ENCODE assay signal across 19 cellular contexts in genomic region chr4:168885416-168885815, GRCh38.
DNase-seq lines count a peak whose midpoint lies in the region; ATAC-seq and TF ChIP-seq lines count a peak whose summit lies in the region.
"Had no signal": no experiment of that assay in that cellular context is flagged by ENCODE, and none has a peak within 500 bp of the region (broad histone marks: within the 10 kb centered on the region; RNA-seq: fewer than 3 reads in every experiment).

No MANE protein-coding gene starts in this region.

- dilution Hi-C loops in IMR-90 (cut with HindIII; ENCODE audit: low sequenced_read_pairs, unreplicated experiment): no loop called here

- peak overlapping the region; percentile 80; the same call in 1 of the 2 replicates for H2BK20ac ChIP-seq in IMR-90 (ENCODE audit: low read depth, low read length)

- peaks cover 19% of the 10 kb centered on the region for H3K4me1 ChIP-seq in IMR-90 (ENCODE audit: control insufficient read depth, insufficient read depth, low read length)
- H3K4me1 ChIP-seq in smooth muscle cell (ENCODE audit: low read depth): peaks cover 8% of the 10 kb centered on the region
- H3K4me1 ChIP-seq in PC-3 (ENCODE audit: insufficient read depth, low read length): peaks cover 4% of the 10 kb centered on the region; the same call in 1 of the 2 replicates

- peaks cover 53% of the 10 kb centered on the region for H3K36me3 Mint-ChIP-seq in mesothelial cell of epicardium

- H3K36me3 ChIP-seq in IMR-90 (ENCODE audit: control insufficient read depth, insufficient read depth, low read length): peaks cover 34% of the 10 kb centered on the region
- peaks cover 8% of the 10 kb centered on the region for H3K36me3 ChIP-seq in smooth muscle cell (ENCODE audit: low read depth)
- H3K36me3 ChIP-seq in PC-3 (ENCODE audit: low read depth, low read length): peaks cover 13% of the 10 kb centered on the region

- peak overlapping the region; percentile 94; the same call in 1 of the 2 replicates for H3K4ac ChIP-seq in IMR-90 (ENCODE audit: low read depth, low read length)

- H3K9me3 ChIP-seq in IMR-90 (ENCODE audit: control insufficient read depth, insufficient read depth, low read length) (peaks cover 4% of the 10 kb centered on the region), smooth muscle cell (replicated peaks; ENCODE audit: low read depth) (no peaks in the 10 kb centered on the region), PC-3 (ENCODE audit: low read length) (no peaks in the 10 kb centered on the region)
- H3K9me3 ChIP-seq: BLaER1 treated with 17β-estradiol and CSF1 and Interleukin-3, amounts not matched to agents 10 nM and 100 nM; SJCRH30 had no signal

- BruUV-seq in IMR-90 (replicated peaks; lab: Mats Ljungman, UMichigan) (no TSS peak), PC-3 (replicated peaks; lab: Mats Ljungman, UMichigan) (no TSS peak)

- H3K79me2 ChIP-seq in smooth muscle cell (ENCODE audit: low read depth): peaks cover 95% of the 10 kb centered on the region
- H3K79me2 ChIP-seq in PC-3 (ENCODE audit: low read length): peaks cover 7% of the 10 kb centered on the region; the same call in 1 of the 2 replicates

- in situ Hi-C loops in IMR-90 (cut with MboI; ENCODE audit: low sequenced_read_pairs): no loop called here

- intact Hi-C loops in IMR-90 (cut with micrococcal nuclease): no loop called here
- intact Hi-C loops in PC-3 (cut with micrococcal nuclease): no loop called here

- H3K56ac ChIP-seq in IMR-90 (ENCODE audit: extremely low read depth, insufficient read depth, low read length): no peak overlapping the region

- peak overlapping the region; percentile 73 for H2BK5ac ChIP-seq in IMR-90 (ENCODE audit: low read depth, low read length, poor library complexity, severe bottlenecking)

- H3K4me3 ChIP-seq in IMR-90 (ENCODE audit: insufficient read depth, low read depth, low read length) (no peak overlapping the region), smooth muscle cell (no peak overlapping the region), PC-3 (ENCODE audit: low read length) (no peak overlapping the region)
- H3K4me3 ChIP-seq: BLaER1 treated with 17β-estradiol and CSF1 and Interleukin-3, amounts not matched to agents 10 nM and 100 nM; GM12878; K562; PC-9; SJCRH30 had no signal

- H4K20me1 ChIP-seq in IMR-90 (ENCODE audit: insufficient read depth, low read length): peaks cover 4% of the 10 kb centered on the region
- peaks cover 97% of the 10 kb centered on the region for H4K20me1 ChIP-seq in smooth muscle cell (ENCODE audit: low read depth)
- H4K20me1 ChIP-seq in PC-3 (ENCODE audit: low read length): no peaks in the 10 kb centered on the region

- H3K9me3 Mint-ChIP-seq in mesothelial cell of epicardium: no peaks in the 10 kb centered on the region
- H3K9me3 Mint-ChIP-seq: CD8-positive, alpha-beta T cell had no signal

- H3K9me1 ChIP-seq in IMR-90 (ENCODE audit: insufficient read depth, low read length): peaks cover 22% of the 10 kb centered on the region

- no peak overlapping the region; the same call in 1 of the 2 replicates for H4K5ac ChIP-seq in IMR-90 (ENCODE audit: low read depth, low read length)

- peak overlapping the region; percentile 49; the same call in 1 of the 2 replicates for H2AK5ac ChIP-seq in IMR-90 (ENCODE audit: low read depth, low read length)

- H3K9me2 ChIP-seq in PC-3 (replicated peaks; ENCODE audit: low read length): no peaks in the 10 kb centered on the region

- H3K23ac ChIP-seq in IMR-90 (ENCODE audit: low read depth, low read length): peak overlapping the region; percentile 29

- H3K27me3 ChIP-seq in IMR-90 (ENCODE audit: control insufficient read depth, insufficient read depth, low read length) (no peaks in the 10 kb centered on the region), smooth muscle cell (ENCODE audit: low read depth) (no peaks in the 10 kb centered on the region), PC-3 (ENCODE audit: low read length) (no peaks in the 10 kb centered on the region)
- H3K27me3 ChIP-seq: SJCRH30 had no signal

- peaks cover 49 to 72% of the 10 kb centered on the region in 2 experiments for H3K79me1 ChIP-seq in IMR-90 (ENCODE audit: low read depth in 1 of 2, low read length in 2 of 2)

- CTCF ChIA-PET in IMR-90 (lab: Yijun Ruan, JAX): no interaction called here
- CTCF ChIA-PET in PC-3 (lab: Charles Lee): no interaction called here

- H3K4me2 ChIP-seq in IMR-90 (ENCODE audit: low read depth, low read length) (no peak overlapping the region), smooth muscle cell (no peak overlapping the region), PC-3 (ENCODE audit: low read length) (no peak overlapping the region)
- H3K4me2 ChIP-seq: BLaER1 treated with 17β-estradiol and CSF1 and Interleukin-3, amounts not matched to agents 10 nM and 100 nM; PC-9 had no signal

- no peak overlapping the region for H2AK9ac ChIP-seq in IMR-90 (replicated peaks; ENCODE audit: low read depth, low read length, poor library complexity)

- no peak for TF ChIP-seq RAD21 in IMR-90 (IDR thresholded peaks at IDR 0.05; ENCODE audit: low read length)

- DNase-seq in IMR-90 (no peak), epithelial cell of prostate (ENCODE audit: low read depth, low spot score) (no peak), mesothelial cell of epicardium (ENCODE audit: low spot score in 2 of 2, unreplicated experiment in 2 of 2) (no peak), smooth muscle cell (lab: John Stamatoyannopoulos, UW; ENCODE audit: unreplicated experiment) (no peak), NCI-H2227 (lab: John Stamatoyannopoulos, UW; ENCODE audit: unreplicated experiment) (no peak), NCI-H2171 (lab: John Stamatoyannopoulos, UW) (no peak), PC-3 (no peak)
- DNase-seq: Calu3; CD8-positive, alpha-beta T cell; NCI-H1105 treated with DMSO at 0.1 percent for 48 hours; NCI-H1694; NCI-H345; NCI-H524 treated with DMSO at 0.1 percent for 48 hours; PC-9; SJCRH30 had no signal

- no peak overlapping the region for H3K4me3 Mint-ChIP-seq in mesothelial cell of epicardium
- H3K4me3 Mint-ChIP-seq: CD8-positive, alpha-beta T cell had no signal

- H4K8ac ChIP-seq in IMR-90 (ENCODE audit: low read depth in 2 of 2, low read length in 2 of 2): peak overlapping the region in 1 of 2 experiments; percentile 60; a peak in 2 of 4 replicates

- H3K9ac ChIP-seq in IMR-90 (ENCODE audit: low read depth, low read length): no peak overlapping the region
- H3K9ac ChIP-seq in smooth muscle cell (ENCODE audit: low read depth): no peak overlapping the region
- no peak overlapping the region for H3K9ac ChIP-seq in PC-3 (ENCODE audit: low read length)
- H3K9ac ChIP-seq: BLaER1 treated with 17β-estradiol and CSF1 and Interleukin-3, amounts not matched to agents 10 nM and 100 nM had no signal

- peak overlapping the region; percentile 6 for H3K27ac Mint-ChIP-seq in mesothelial cell of epicardium
- H3K27ac Mint-ChIP-seq: CD8-positive, alpha-beta T cell had no signal

- ATAC-seq in IMR-90 (ENCODE audit: low read depth) (no peak), PC-3 (no peak)
- ATAC-seq: CD8-positive, alpha-beta T cell; GM12878; K562 had no signal

- H2AFZ ChIP-seq in IMR-90 (replicated peaks; ENCODE audit: low read length, poor library complexity) (no peak overlapping the region), smooth muscle cell (ENCODE audit: low read depth) (no peak overlapping the region), PC-3 (ENCODE audit: low read length) (no peak overlapping the region)
- H2AFZ ChIP-seq: PC-9 had no signal

- H3K14ac ChIP-seq in IMR-90 (replicated peaks; ENCODE audit: low read depth, low read length): peak overlapping the region; percentile 71

- H3K27ac ChIP-seq in IMR-90 (ENCODE audit: insufficient read depth, low read length): no peak overlapping the region
- H3K27ac ChIP-seq in epithelial cell of prostate: peak overlapping the region; percentile 41
- H3K27ac ChIP-seq in smooth muscle cell (ENCODE audit: low read depth): peak overlapping the region; percentile 96
- H3K27ac ChIP-seq in PC-3 (ENCODE audit: low read length): no peak overlapping the region
- H3K27ac ChIP-seq: BLaER1 treated with 17β-estradiol and CSF1 and Interleukin-3, amounts not matched to agents 10 nM and 100 nM; RWPE1; SJCRH30 had no signal

- H3K18ac ChIP-seq in IMR-90 (ENCODE audit: low read depth, low read length): peak overlapping the region; percentile 61; the same call in 1 of the 2 replicates

- WGBS in IMR-90 (ENCODE audit: extremely low coverage in 2 of 2, insufficient read length in 1 of 2), 2 experiments: no CpG with 5 or more reads among the region's 2 CpGs
- WGBS in smooth muscle cell (ENCODE audit: low lambda C conversion rate): 92% methylated on average over 2 of the region's 2 CpGs

- no peak for TF ChIP-seq POLR2A in IMR-90 (IDR thresholded peaks at IDR 0.05; ENCODE audit: low read depth, low read length)

- peaks cover 57% of the 10 kb centered on the region for H3F3A ChIP-seq in smooth muscle cell (ENCODE audit: low read depth)
- H3F3A ChIP-seq in PC-3 (ENCODE audit: low read length, unreplicated experiment): no peaks in the 10 kb centered on the region

- H2BK15ac ChIP-seq in IMR-90 (ENCODE audit: low read depth, low read length): peak overlapping the region; percentile 94; the same call in 1 of the 3 replicates

- peak overlapping the region; percentile 98 for H2BK120ac ChIP-seq in IMR-90 (ENCODE audit: low read depth, low read length)

- TF ChIP-seq CTCF in IMR-90 (conservative IDR thresholded peaks at IDR 0.05; ENCODE audit: low read depth, low read length): no peak
- no peak for TF ChIP-seq CTCF in mesothelial cell of epicardium (IDR thresholded peaks at IDR 0.05; ENCODE audit: unreplicated experiment)
- TF ChIP-seq CTCF in smooth muscle cell (IDR thresholded peaks at IDR 0.05; ENCODE audit: borderline replicate concordance, insufficient read depth, poor library complexity, severe bottlenecking): no peak
- TF ChIP-seq CTCF in PC-3 (conservative IDR thresholded peaks at IDR 0.05; ENCODE audit: low read depth, low read length): no peak

- peaks cover 20% of the 10 kb centered on the region for H3K4me1 Mint-ChIP-seq in mesothelial cell of epicardium

- H4K91ac ChIP-seq in IMR-90 (ENCODE audit: insufficient read depth, low read depth, low read length): peak overlapping the region; percentile 19; the same call in 1 of the 2 replicates

- POLR2A ChIA-PET in IMR-90 (lab: Charles Lee; ENCODE audit: unreplicated experiment) (no interaction called here), PC-3 (lab: Charles Lee; ENCODE audit: unreplicated experiment) (no interaction called here)

- H3K27me3 Mint-ChIP-seq in mesothelial cell of epicardium (ENCODE audit: low read depth): no peaks in the 10 kb centered on the region

TF ChIP-seq in IMR-90, 13 proteins besides CTCF, POLR2A, EP300 and RAD21 (continues in another document):
- TF ChIP-seq CEBPB (IDR thresholded peaks at IDR 0.05; ENCODE audit: low read depth, low read length) (no peak), CHD1 (IDR thresholded peaks at IDR 0.05; ENCODE audit: low read depth, low read length) (no peak), FOS (IDR thresholded peaks at IDR 0.05; ENCODE audit: low read depth, low read length) (no peak), SMC3 (IDR thresholded peaks at IDR 0.05; ENCODE audit: low read depth, low read length) (no peak)

Comparison
In these comparisons a context has a peak if more than half of its experiments do, and no peak if none do; other contexts are left out.
1. H3K27ac ChIP-seq: peak in epithelial cell of prostate (single experiment) and smooth muscle cell (single experiment); none in IMR-90 (single experiment) and PC-3 (single experiment).